In the genomic region with DNA sequence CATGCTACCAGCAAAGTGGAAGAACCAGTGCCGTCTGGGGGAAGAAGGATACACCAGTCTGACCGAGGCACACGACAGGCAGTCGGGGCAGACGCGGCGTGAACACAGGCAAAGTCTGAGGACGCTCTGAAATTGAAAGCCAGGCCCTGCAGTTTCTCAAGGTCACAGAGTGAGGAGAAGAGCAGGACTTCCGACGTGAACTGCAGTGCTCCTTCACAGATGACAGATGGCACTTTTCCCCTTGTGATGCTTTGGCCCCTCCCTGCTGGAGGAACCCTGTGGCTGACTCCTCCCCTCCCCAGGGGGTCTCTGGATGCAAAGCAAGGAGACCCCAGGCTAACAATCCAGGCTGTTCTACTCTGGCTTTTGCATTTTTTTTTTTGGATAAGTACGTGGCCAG, we compare ENCODE assay signal across 20 cellular contexts. TPM values are rescaled to one million over a fixed set of nuclear protein-coding genes. Genes with fewer than 3 reads are reported as not detected.
A peak's percentile ranks its signal among the peaks of the same experiment; 100 is the strongest.
DNase-seq lines count a peak whose midpoint lies in the region; ATAC-seq and TF ChIP-seq lines count a peak whose summit lies in the region.
"Had no signal": no experiment of that assay in that cellular context is flagged by ENCODE, and none has a peak within 500 bp of the region (broad histone marks: within the 10 kb centered on the region; RNA-seq: fewer than 3 reads in every experiment).

No MANE protein-coding gene starts in this region.

- intact Hi-C loops in activated CD8-positive, alpha-beta T cell treated with anti-CD3 and anti-CD28 coated beads for 36 hours (cut with micrococcal nuclease): no loop called here
- intact Hi-C loops in posterior vena cava (cut with DNase I): loop anchor here in 1 of 2 donors (2.0 to 10.0 kb wide), 2 partner anchors 85 to 91 kb away; no protein-coding TSS in a partner anchor

- no peaks in the 10 kb centered on the region for H3K27me3 ChIP-seq in GM23248 (replicated peaks; ENCODE audit: insufficient read depth)

- H4K20me1 ChIP-seq in GM23248 (ENCODE audit: insufficient read depth): no peaks in the 10 kb centered on the region

- CTCF ChIA-PET in activated CD8-positive, alpha-beta T cell treated with anti-CD3 and anti-CD28 coated beads, Interleukin-2, amount 10 ng/mL, durations not matched to agents 7 days and 5 days (lab: Charles Lee): interaction anchor here (0.8 to 1.5 kb wide), 3 partner anchors 21 to 86 kb away, joined by 3 to 9 read pairs (median 4); no protein-coding TSS in a partner anchor
- CTCF ChIA-PET in activated CD8-positive, alpha-beta T cell treated with anti-CD3 and anti-CD28 coated beads for 36 hours (lab: Charles Lee): interaction anchor here (1.3 to 2.7 kb wide), 3 partner anchors 15 to 94 kb away, joined by 4 to 36 read pairs (median 17); no protein-coding TSS in a partner anchor

- DNase-seq in activated CD8-positive, alpha-beta T cell treated with anti-CD3 and anti-CD28 coated beads, Interleukin-2, amount 10 ng/mL, durations not matched to agents 7 days and 5 days: peak; percentile 32
- no peak for DNase-seq in activated CD8-positive, alpha-beta T cell treated with anti-CD3 and anti-CD28 coated beads for 36 hours
- DNase-seq in Kasumi-1 (lab: John Stamatoyannopoulos, UW) (peak; percentile 7 to 24), NCI-H82 treated with DMSO at 0.1 percent for 48 hours (lab: John Stamatoyannopoulos, UW; ENCODE audit: unreplicated experiment) (peak; percentile 69), posterior vena cava (ENCODE audit: low spot score) (peak; percentile 18), SHP77 (lab: John Stamatoyannopoulos, UW) (no peak), GM23248 (no peak)
- DNase-seq: activated CD4-positive, alpha-beta T cell treated with anti-CD3 and anti-CD28 coated beads, Interleukin-2, amount 50 U/mL, for 1 hour; activated naive CD4-positive, alpha-beta T cell treated with anti-CD3 and anti-CD28 coated beads, Interleukin-2, amount 50 U/mL, for 16 hours; effector CD8-positive, alpha-beta T cell; esophagus squamous epithelium; MV-4-11; psoas muscle; stimulated activated CD4-positive, alpha-beta T cell treated with anti-CD3 and anti-CD28 coated beads, Interleukin-12 subunit alpha, Interleukin-12 subunit beta, amount 100 ng/mL, for 4 hours; substantia nigra; T-cell had no signal

- no peaks in the 10 kb centered on the region for H3K79me2 ChIP-seq in GM23248 (ENCODE audit: insufficient read depth)

- no peak overlapping the region for H3K27ac Mint-ChIP-seq in activated CD8-positive, alpha-beta T cell treated with anti-CD3 and anti-CD28 coated beads, Interleukin-2, amount 10 ng/mL, durations not matched to agents 7 days and 5 days
- no peak overlapping the region for H3K27ac Mint-ChIP-seq in activated CD8-positive, alpha-beta T cell treated with anti-CD3 and anti-CD28 coated beads for 36 hours
- H3K27ac Mint-ChIP-seq: mesothelial cell of epicardium, T-cell had no signal

- no peaks in the 10 kb centered on the region for H3K27me3 Mint-ChIP-seq in activated CD8-positive, alpha-beta T cell treated with anti-CD3 and anti-CD28 coated beads, Interleukin-2, amount 10 ng/mL, durations not matched to agents 7 days and 5 days (ENCODE audit: low read depth)
- peaks cover 7% of the 10 kb centered on the region for H3K27me3 Mint-ChIP-seq in activated CD8-positive, alpha-beta T cell treated with anti-CD3 and anti-CD28 coated beads for 36 hours

- no peaks in the 10 kb centered on the region for H3K9me2 ChIP-seq in GM23248 (ENCODE audit: insufficient read depth)

- H3K4me3 Mint-ChIP-seq in activated CD8-positive, alpha-beta T cell treated with anti-CD3 and anti-CD28 coated beads, Interleukin-2, amount 10 ng/mL, durations not matched to agents 7 days and 5 days: no peak overlapping the region
- H3K4me3 Mint-ChIP-seq in activated CD8-positive, alpha-beta T cell treated with anti-CD3 and anti-CD28 coated beads for 36 hours: no peak overlapping the region
- H3K4me3 Mint-ChIP-seq: mesothelial cell of epicardium, T-cell had no signal

- no peak overlapping the region for H2AFZ ChIP-seq in GM23248

- no peaks in the 10 kb centered on the region for H3K9me3 Mint-ChIP-seq in activated CD8-positive, alpha-beta T cell treated with anti-CD3 and anti-CD28 coated beads, Interleukin-2, amount 10 ng/mL, durations not matched to agents 7 days and 5 days (ENCODE audit: insufficient read depth)
- no peaks in the 10 kb centered on the region for H3K9me3 Mint-ChIP-seq in activated CD8-positive, alpha-beta T cell treated with anti-CD3 and anti-CD28 coated beads for 36 hours
- H3K9me3 Mint-ChIP-seq: mesothelial cell of epicardium, T-cell had no signal

- TF ChIP-seq CTCF in activated CD8-positive, alpha-beta T cell treated with anti-CD3 and anti-CD28 coated beads for 36 hours (IDR thresholded peaks at IDR 0.05): no peak

- peaks cover 23% of the 10 kb centered on the region for H3K4me1 Mint-ChIP-seq in activated CD8-positive, alpha-beta T cell treated with anti-CD3 and anti-CD28 coated beads, Interleukin-2, amount 10 ng/mL, durations not matched to agents 7 days and 5 days (ENCODE audit: low read depth)
- peaks cover 11% of the 10 kb centered on the region for H3K4me1 Mint-ChIP-seq in activated CD8-positive, alpha-beta T cell treated with anti-CD3 and anti-CD28 coated beads for 36 hours (ENCODE audit: low read depth)

- no peaks in the 10 kb centered on the region for H3K36me3 ChIP-seq in GM23248 (ENCODE audit: low read depth)
- H3K36me3 ChIP-seq: esophagus squamous epithelium had no signal

- ATAC-seq in activated CD8-positive, alpha-beta T cell treated with anti-CD3 and anti-CD28 coated beads, Interleukin-2, amount 10 ng/mL, durations not matched to agents 7 days and 5 days: no peak
- no peak for ATAC-seq in activated CD8-positive, alpha-beta T cell treated with anti-CD3 and anti-CD28 coated beads for 36 hours
- no peak for ATAC-seq in GM21576 (IDR thresholded peaks at IDR 0.05; ENCODE audit: unreplicated experiment)
- ATAC-seq: psoas muscle, Right ventricle myocardium inferior, T-cell had no signal

- no peaks in the 10 kb centered on the region for H3K36me3 Mint-ChIP-seq in activated CD8-positive, alpha-beta T cell treated with anti-CD3 and anti-CD28 coated beads, Interleukin-2, amount 10 ng/mL, durations not matched to agents 7 days and 5 days (ENCODE audit: low read depth)
- no peaks in the 10 kb centered on the region for H3K36me3 Mint-ChIP-seq in activated CD8-positive, alpha-beta T cell treated with anti-CD3 and anti-CD28 coated beads for 36 hours (ENCODE audit: low read depth)
- H3K36me3 Mint-ChIP-seq: mesothelial cell of epicardium, T-cell had no signal

- H3F3A ChIP-seq in GM23248 (ENCODE audit: insufficient read depth): peaks cover 9% of the 10 kb centered on the region; the same call in 1 of the 2 replicates

- H3K9ac ChIP-seq in GM23248: no peak overlapping the region

- no peak overlapping the region for H3K4me3 ChIP-seq in GM23248
- H3K4me3 ChIP-seq: esophagus squamous epithelium, psoas muscle had no signal

- peaks cover 14% of the 10 kb centered on the region for H3K4me1 ChIP-seq in GM23248 (ENCODE audit: insufficient read depth)

- no peaks in the 10 kb centered on the region for H3K9me3 ChIP-seq in GM23248 (ENCODE audit: low read depth)
- H3K9me3 ChIP-seq: esophagus squamous epithelium, psoas muscle had no signal

- POLR2A ChIA-PET in activated CD8-positive, alpha-beta T cell treated with anti-CD3 and anti-CD28 coated beads, Interleukin-2, amount 10 ng/mL, durations not matched to agents 7 days and 5 days (lab: Charles Lee): no interaction called here
- POLR2A ChIA-PET in activated CD8-positive, alpha-beta T cell treated with anti-CD3 and anti-CD28 coated beads for 36 hours (lab: Charles Lee): no interaction called here

- 71 to 77% methylated on average over 11 of the region's 11 CpGs for WGBS in GM23248 (ENCODE audit: low coverage in 1 of 2, low lambda C conversion rate in 2 of 2, missing lambda C conversion rate in 2 of 2), 2 experiments

- no peak overlapping the region for H3K27ac ChIP-seq in GM23248
- H3K27ac ChIP-seq: esophagus squamous epithelium, HL-60, psoas muscle had no signal

- in situ Hi-C loops in GM23248 (cut with MboI): loop anchor here (10.0 kb wide), 1 partner anchor 125 kb away; no protein-coding TSS in a partner anchor

- no peak overlapping the region for H3K4me2 ChIP-seq in GM23248 (ENCODE audit: unreplicated experiment)

RNA-seq across cellular contexts. Expression of a gene that starts 19.6 kb away (rescaled TPM):
- total RNA-seq in activated CD8-positive, alpha-beta T cell treated with anti-CD3 and anti-CD28 coated beads, Interleukin-2, amount 10 ng/mL, durations not matched to agents 7 days and 5 days: 1 to 10 TPM; 8.0 to 9.6 TPM
- 10 to 100 TPM; 24.9 to 26.8 TPM for total RNA-seq in activated CD8-positive, alpha-beta T cell treated with anti-CD3 and anti-CD28 coated beads for 36 hours
- 10 to 100 TPM; 86.6 to 92.2 TPM for total RNA-seq in posterior vena cava
- 63.7 and 65.1 TPM in 2 replicates for total RNA-seq in GM23248 (2014; rRNA removed; shearing (Covaris generic))
- 46.2 and 48.2 TPM in 2 replicates for polyA plus RNA-seq in GM23248 (2016; fragmentation: Nextera tagmentation; extraction: Ambion mirVana)

Comparison
In these comparisons a context has a peak if more than half of its experiments do, and no peak if none do; other contexts are left out.
1. DNase-seq: peak in activated CD8-positive, alpha-beta T cell treated with anti-CD3 and anti-CD28 coated beads, Interleukin-2, amount 10 ng/mL, durations not matched to agents 7 days and 5 days (single experiment), Kasumi-1 (2 of 2), NCI-H82 treated with DMSO at 0.1 percent for 48 hours (single experiment) and posterior vena cava (single experiment); none in activated CD8-positive, alpha-beta T cell treated with anti-CD3 and anti-CD28 coated beads for 36 hours (single experiment), SHP77 (0 of 2) and GM23248 (single experiment).